ENCODE assay signal across 8 cellular contexts in the genomic region with DNA sequence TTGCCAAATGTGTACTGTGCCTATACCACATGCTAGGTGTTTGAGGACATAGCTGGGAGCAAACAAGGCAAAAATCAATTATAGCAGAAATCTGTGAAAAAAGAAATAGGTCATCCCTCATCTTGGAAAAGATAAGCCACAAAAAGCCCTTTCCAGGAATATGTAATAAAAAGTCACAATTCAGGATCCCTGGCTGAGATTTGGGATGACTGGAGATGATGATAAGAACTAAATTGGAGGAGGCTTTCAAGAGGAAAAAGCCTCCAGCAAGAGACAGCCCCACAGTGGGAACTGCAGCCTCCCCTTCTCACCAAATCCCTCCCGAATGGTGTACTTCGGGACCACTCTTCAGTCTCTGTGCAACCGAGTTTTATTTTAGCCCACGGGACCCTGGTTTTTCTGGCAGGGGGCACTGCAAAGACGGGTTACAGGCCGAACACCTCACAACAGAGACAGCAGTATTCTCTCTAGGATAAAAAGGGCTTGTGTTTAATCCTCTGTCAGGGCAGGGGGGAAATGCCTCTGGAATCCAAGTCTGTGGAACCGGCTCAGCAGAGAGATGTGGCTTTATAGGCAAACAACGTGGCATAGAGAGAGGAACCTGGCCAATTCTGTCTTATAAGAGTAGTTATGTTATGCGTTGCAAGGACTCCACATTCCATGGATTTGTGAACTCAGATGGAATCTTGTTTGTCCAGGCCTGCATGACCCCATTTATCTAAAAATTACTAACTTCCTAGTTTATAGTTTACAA. TPM values are rescaled to one million over a fixed set of nuclear protein-coding genes. Genes with fewer than 3 reads are reported as not detected.
DNase-seq lines count a peak whose midpoint lies in the region; ATAC-seq, FAIRE-seq and TF ChIP-seq lines count a peak whose summit lies in the region.

No MANE protein-coding gene starts in this region.

- H3K4me1 ChIP-seq in SK-N-SH (ENCODE audit: control insufficient read depth in 1 of 2, insufficient read depth in 2 of 2, low read depth in 1 of 2, low read length in 1 of 2) (peaks cover 13 to 42% of the 10 kb centered on the region in 2 experiments), pancreas (peaks cover 0 to 49% (median 7%) of the 10 kb centered on the region in 3 donors)

- ATAC-seq in pancreas (peak; percentile 14 to 44 (median 30)), HG03159 (IDR thresholded peaks at IDR 0.05; ENCODE audit: unreplicated experiment) (no peak), GM18873 (IDR thresholded peaks at IDR 0.05; ENCODE audit: low FRiP score, unreplicated experiment) (no peak)

- no peaks in the 10 kb centered on the region for H4K20me1 ChIP-seq in SK-N-SH (ENCODE audit: insufficient read depth)

- H3K36me3 ChIP-seq in SK-N-SH (replicated peaks in 1 of 2; ENCODE audit: control insufficient read depth in 1 of 2, insufficient read depth in 2 of 2, low read length in 1 of 2) (peaks cover 0 to 2% of the 10 kb centered on the region in 2 experiments), pancreas (no peaks in the 10 kb centered on the region)

- peaks cover 11% of the 10 kb centered on the region for H3F3A ChIP-seq in SK-N-SH (replicated peaks; ENCODE audit: insufficient read depth)

- peak in 1 of 2 experiments; percentile 97; a peak in 2 of 4 replicates for TF ChIP-seq EP300 in SK-N-SH (IDR thresholded peaks at IDR 0.05; ENCODE audit: borderline replicate concordance in 1 of 2, low read depth in 1 of 2, low read length in 1 of 2)

- no peak for TF ChIP-seq CTCF in Calu3 (IDR thresholded peaks at IDR 0.05; ENCODE audit: unreplicated experiment)
- TF ChIP-seq CTCF in SK-N-SH (IDR thresholded peaks at IDR 0.05) = no peak
- TF ChIP-seq CTCF in pancreas (IDR thresholded peaks at IDR 0.05) = no peak

- peak overlapping the region; percentile 90 for H2AFZ ChIP-seq in SK-N-SH (ENCODE audit: low read depth)

- WGBS in SK-N-SH (ENCODE audit: low lambda C conversion rate) = 35% methylated on average over 9 of the region's 9 CpGs
- WGBS in pancreas, 2 donors = 33 to 35% methylated on average over 9 of the region's 9 CpGs

- peak overlapping the region; percentile 90 for H3K4me3 Mint-ChIP-seq in Calu3 (ENCODE audit: low read depth, unreplicated experiment)

- CTCF ChIA-PET in Calu3 (lab: Charles Lee) = interaction anchor here (0.6 to 6.5 kb wide), 6 partner anchors 9 to 1001 kb away, joined by 3 to 46 read pairs (median 6); no protein-coding TSS in a partner anchor
- CTCF ChIA-PET in SK-N-SH (lab: Yijun Ruan, JAX) = interaction anchor here (0.6 to 2.8 kb wide), 6 partner anchors 9 to 121 kb away, joined by 3 to 22 read pairs (median 6); no protein-coding TSS in a partner anchor

- H3K9me2 ChIP-seq in SK-N-SH = no peaks in the 10 kb centered on the region

- H3K9me3 Mint-ChIP-seq in Calu3 (ENCODE audit: low read depth, unreplicated experiment) = no peaks in the 10 kb centered on the region

- no TSS peak for BruUV-seq in Calu3 (replicated peaks; lab: Mats Ljungman, UMichigan)

- H3K4me2 ChIP-seq in SK-N-SH = peak overlapping the region; percentile 91

- POLR2A ChIA-PET in SK-N-SH (lab: Yijun Ruan, JAX) = interaction anchor here (1.2 to 2.7 kb wide), 5 partner anchors 12 to 150 kb away, joined by 4 to 11 read pairs (median 7); no protein-coding TSS in a partner anchor

- peak overlapping the region; percentile 44; the same call in 1 of the 2 replicates for H3K9ac ChIP-seq in SK-N-SH

- intact Hi-C loops in Calu3 (cut with micrococcal nuclease; ENCODE audit: unreplicated experiment) (loop anchor here (1.0 to 5.0 kb wide), 4 partner anchors 30 to 178 kb away; no protein-coding TSS in a partner anchor), pancreas (cut with DNase I) (loop anchor here in 1 of 3 donors (10.0 kb wide), 1 partner anchor 56 kb away; no protein-coding TSS in a partner anchor)

- H3K27me3 ChIP-seq in SK-N-SH (ENCODE audit: insufficient read depth) (no peaks in the 10 kb centered on the region), pancreas (no peaks in the 10 kb centered on the region)

- peak; percentile 48 for TF ChIP-seq RAD21 in SK-N-SH (IDR thresholded peaks at IDR 0.05; ENCODE audit: low read length)

- H3K9me3 ChIP-seq in SK-N-SH (no peaks in the 10 kb centered on the region), pancreas (no peaks in the 10 kb centered on the region)

- DNase-seq in Calu3 = peak; percentile 56
- peak; percentile 65 for DNase-seq in SK-N-SH
- DNase-seq in glomerular visceral epithelial cell (ENCODE audit: extremely low spot score) = peak; percentile 73
- peak in 3 of 6 donors; percentile 36 to 61 (median 58) for DNase-seq in pancreas
- no peak for DNase-seq in GF-D8 (lab: John Stamatoyannopoulos, UW)
- DNase-seq in 8988T = no peak

- H3K27ac ChIP-seq in SK-N-SH (ENCODE audit: low read depth in 2 of 2, low read length in 1 of 2) (peak overlapping the region; percentile 88 to 98), pancreas (peak overlapping the region; percentile 68 to 96 (median 82))

- H3K79me2 ChIP-seq in SK-N-SH (ENCODE audit: insufficient read depth) = no peaks in the 10 kb centered on the region

- no peak for FAIRE-seq in pancreas (lab: Jason Lieb, UNC)

- H3K36me3 Mint-ChIP-seq in Calu3 (ENCODE audit: insufficient read depth, unreplicated experiment) = peaks cover 31% of the 10 kb centered on the region

- peaks cover 50% of the 10 kb centered on the region for H3K4me1 Mint-ChIP-seq in Calu3 (ENCODE audit: low read depth, unreplicated experiment)

- no peaks in the 10 kb centered on the region for H3K27me3 Mint-ChIP-seq in Calu3 (ENCODE audit: unreplicated experiment)

- H3K4me3 ChIP-seq in SK-N-SH (ENCODE audit: low read depth in 2 of 2, low read length in 1 of 2) (peak overlapping the region; percentile 68 to 71; a peak in 3 of 4 replicates), pancreas (peak overlapping the region in 1 of 4 donors; percentile 50)

- H3K27ac Mint-ChIP-seq in Calu3 (ENCODE audit: unreplicated experiment) = peak overlapping the region; percentile 93

TF ChIP-seq in SK-N-SH, 30 proteins besides CTCF, POLR2A, EP300 and RAD21:
- TF ChIP-seq MXI1 (IDR thresholded peaks at IDR 0.05; ENCODE audit: low read depth, low read length) = peak; percentile 68; the same call in 1 of the 2 replicates
- no peak for TF ChIP-seq POLR2AphosphoS5 (IDR thresholded peaks at IDR 0.05; ENCODE audit: low read depth, low read length)
- peak; percentile 45 for TF ChIP-seq CHD2 (IDR thresholded peaks at IDR 0.05; ENCODE audit: low read length, partially characterized antibody)
- TF ChIP-seq RCOR1 (IDR thresholded peaks at IDR 0.05; ENCODE audit: low read length) = peak; percentile 53
- TF ChIP-seq GATA2 (CRISPR knock-in tag; IDR thresholded peaks at IDR 0.05) = peak; percentile 89
- no peak for TF ChIP-seq RFX5 (IDR thresholded peaks at IDR 0.05; ENCODE audit: low read length)
- TF ChIP-seq, protein P1, sequence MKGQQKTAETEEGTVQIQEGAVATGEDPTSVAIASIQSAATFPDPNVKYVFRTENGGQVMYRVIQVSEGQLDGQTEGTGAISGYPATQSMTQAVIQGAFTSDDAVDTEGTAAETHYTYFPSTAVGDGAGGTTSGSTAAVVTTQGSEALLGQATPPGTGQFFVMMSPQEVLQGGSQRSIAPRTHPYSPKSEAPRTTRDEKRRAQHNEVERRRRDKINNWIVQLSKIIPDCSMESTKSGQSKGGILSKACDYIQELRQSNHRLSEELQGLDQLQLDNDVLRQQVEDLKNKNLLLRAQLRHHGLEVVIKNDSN (IDR thresholded peaks at IDR 0.05; ENCODE audit: borderline replicate concordance, low read depth) = no peak
- no peak for TF ChIP-seq MAX (IDR thresholded peaks at IDR 0.05; ENCODE audit: low read depth)

RNA-seq across cellular contexts. Expression of gene LMCD1, which starts 1.2 kb away (rescaled TPM):
- 21.9 and 46.0 TPM in 2 replicates for total RNA-seq in Calu3 (2022)
- 23.6 and 26.5 TPM in 2 replicates for polyA plus RNA-seq in SK-N-SH (2012; rRNA removed)
- 19.2 and 20.3 TPM in 2 replicates for polyA plus RNA-seq in SK-N-SH (2012; cell fraction: cytosol; rRNA removed)
- 34.5 and 40.1 TPM in 2 replicates for polyA plus RNA-seq in SK-N-SH (2012; cell fraction: nucleus; rRNA removed)
- total RNA-seq in pancreas = 10 to 100 TPM; 14.4 to 32.0 (median 17.4) TPM
- 10 to 100 TPM; 14.0 to 39.4 TPM for polyA plus RNA-seq in pancreas

Comparison
In these comparisons a context has a peak if more than half of its experiments do, and no peak if none do; other contexts are left out.
1. DNase-seq: peak in Calu3 (single experiment), SK-N-SH (single experiment) and glomerular visceral epithelial cell (single experiment); none in GF-D8 (single experiment) and 8988T (single experiment).
2. ATAC-seq: peak in pancreas (4 of 4); none in HG03159 (single experiment) and GM18873 (single experiment).